In genomic region chr11:118252688-118253087, GRCh38 we compare ENCODE assay signal across 10 cellular contexts. TPM values are rescaled to one million over a fixed set of nuclear protein-coding genes. Genes with fewer than 3 reads are reported as not detected.
DNase-seq lines count a peak whose midpoint lies in the region; ATAC-seq lines count a peak whose summit lies in the region.
"Had no signal": no experiment of that assay in that cellular context is flagged by ENCODE, and none has a peak within 500 bp of the region (broad histone marks: within the 10 kb centered on the region; RNA-seq: fewer than 3 reads in every experiment).

No MANE protein-coding gene starts in this region.

- peak overlapping the region; percentile 99 for H3K27ac Mint-ChIP-seq in activated T-cell treated with anti-CD3 and anti-CD28 coated beads, Interleukin-2, amount 50 U/mL, for 24 hours

- H3K9ac ChIP-seq in iPS-15b (ENCODE audit: low read depth, low read length) (no peak overlapping the region), subcutaneous abdominal adipose tissue (ENCODE audit: low read length in 5 of 5) (no peak overlapping the region)

- no peak for ATAC-seq in GM19351 (IDR thresholded peaks at IDR 0.05; ENCODE audit: unreplicated experiment)
- no peak for ATAC-seq in HG02870 (IDR thresholded peaks at IDR 0.05; ENCODE audit: unreplicated experiment)

- peaks cover 39% of the 10 kb centered on the region for H3K4me1 Mint-ChIP-seq in activated T-cell treated with anti-CD3 and anti-CD28 coated beads, Interleukin-2, amount 50 U/mL, for 24 hours (ENCODE audit: low read depth)

- H3K4me3 Mint-ChIP-seq in activated T-cell treated with anti-CD3 and anti-CD28 coated beads, Interleukin-2, amount 50 U/mL, for 24 hours, result peak overlapping the region; percentile 97

- H3K9me3 Mint-ChIP-seq in activated T-cell treated with anti-CD3 and anti-CD28 coated beads, Interleukin-2, amount 50 U/mL, for 24 hours, result peaks cover 1% of the 10 kb centered on the region

- peaks cover 43% of the 10 kb centered on the region for H3K36me3 Mint-ChIP-seq in activated T-cell treated with anti-CD3 and anti-CD28 coated beads, Interleukin-2, amount 50 U/mL, for 24 hours (ENCODE audit: low read depth)

- DNase-seq in activated T-cell treated with anti-CD3 and anti-CD28 coated beads, Interleukin-2, amount 50 U/mL, for 24 hours, result no peak
- DNase-seq in activated T-cell treated with anti-CD3 and anti-CD28 coated beads, Interleukin-2, amount 50 U/mL, for 1 hour, result no peak
- no peak for DNase-seq in SJCRH30
- no peak for DNase-seq in T-helper 9 cell

- H3K9me3 ChIP-seq in SJCRH30 (replicated peaks) (no peaks in the 10 kb centered on the region), iPS-15b (ENCODE audit: control insufficient read depth, insufficient read depth, low read length) (no peaks in the 10 kb centered on the region), subcutaneous abdominal adipose tissue (ENCODE audit: control insufficient read depth in 5 of 5, low read length in 5 of 5) (no peaks in the 10 kb centered on the region)

- no peaks in the 10 kb centered on the region for H3K27me3 Mint-ChIP-seq in activated T-cell treated with anti-CD3 and anti-CD28 coated beads, Interleukin-2, amount 50 U/mL, for 24 hours

- H3K4me3 ChIP-seq in SJCRH30 (peak overlapping the region; percentile 67), iPS-15b (ENCODE audit: low read depth, low read length) (peak overlapping the region; percentile 90), subcutaneous abdominal adipose tissue (ENCODE audit: low read depth in 1 of 5, low read length in 5 of 5) (peak overlapping the region; percentile 69 to 99 (median 90))

- H3K27me3 ChIP-seq in SJCRH30 (no peaks in the 10 kb centered on the region), iPS-15b (ENCODE audit: control insufficient read depth, insufficient read depth, low read length) (no peaks in the 10 kb centered on the region), subcutaneous abdominal adipose tissue (ENCODE audit: control insufficient read depth in 5 of 5, insufficient read depth in 4 of 5, low read length in 5 of 5) (peaks cover 0 to 3% (median 0%) of the 10 kb centered on the region in 5 donors)

- H3K27ac ChIP-seq in SJCRH30, result no peak overlapping the region
- no peak overlapping the region for H3K27ac ChIP-seq in subcutaneous abdominal adipose tissue (ENCODE audit: low read depth, low read length)

- H3K4me1 ChIP-seq in SJCRH30 (no peaks in the 10 kb centered on the region), iPS-15b (ENCODE audit: control insufficient read depth, insufficient read depth, low read length) (no peaks in the 10 kb centered on the region), subcutaneous abdominal adipose tissue (ENCODE audit: control insufficient read depth in 5 of 5, insufficient read depth in 5 of 5, low read length in 5 of 5) (peaks cover 0 to 10% (median 6%) of the 10 kb centered on the region in 5 donors)

- H3K36me3 ChIP-seq in SJCRH30, result no peaks in the 10 kb centered on the region
- no peaks in the 10 kb centered on the region for H3K36me3 ChIP-seq in iPS-15b (ENCODE audit: control insufficient read depth, insufficient read depth, low read length)
- no peaks in the 10 kb centered on the region for H3K36me3 ChIP-seq in subcutaneous abdominal adipose tissue (ENCODE audit: control insufficient read depth in 5 of 5, insufficient read depth in 5 of 5, low read length in 5 of 5)

RNA-seq across cellular contexts. Expression of gene MPZL3, which starts 0.5 kb away (rescaled TPM):
- 0.10 and 0.12 TPM in 2 replicates for total RNA-seq in SJCRH30 (2014; rRNA removed; shearing (Covaris generic))

RNA-seq across cellular contexts. Expression of gene MPZL2, which starts 11.4 kb away (rescaled TPM):
- total RNA-seq in SJCRH30 (2014; rRNA removed; shearing (Covaris generic)), result not detected in 2 replicates

RNA-seq across cellular contexts. Expression of gene JAML, which starts 27.9 kb away (rescaled TPM):
- not detected in 2 replicates for total RNA-seq in SJCRH30 (2014; rRNA removed; shearing (Covaris generic))
- total RNA-seq: glomerular endothelial cell, NCI-H460 had no signal

RNA-seq across cellular contexts. Expression of gene CD3E, which starts 51.8 kb away (rescaled TPM):
- not detected in 2 replicates for total RNA-seq in SJCRH30 (2014; rRNA removed; shearing (Covaris generic))
- total RNA-seq: glomerular endothelial cell, NCI-H460 had no signal
